ENCODE assay signal across 1 cellular context in the genomic region with DNA sequence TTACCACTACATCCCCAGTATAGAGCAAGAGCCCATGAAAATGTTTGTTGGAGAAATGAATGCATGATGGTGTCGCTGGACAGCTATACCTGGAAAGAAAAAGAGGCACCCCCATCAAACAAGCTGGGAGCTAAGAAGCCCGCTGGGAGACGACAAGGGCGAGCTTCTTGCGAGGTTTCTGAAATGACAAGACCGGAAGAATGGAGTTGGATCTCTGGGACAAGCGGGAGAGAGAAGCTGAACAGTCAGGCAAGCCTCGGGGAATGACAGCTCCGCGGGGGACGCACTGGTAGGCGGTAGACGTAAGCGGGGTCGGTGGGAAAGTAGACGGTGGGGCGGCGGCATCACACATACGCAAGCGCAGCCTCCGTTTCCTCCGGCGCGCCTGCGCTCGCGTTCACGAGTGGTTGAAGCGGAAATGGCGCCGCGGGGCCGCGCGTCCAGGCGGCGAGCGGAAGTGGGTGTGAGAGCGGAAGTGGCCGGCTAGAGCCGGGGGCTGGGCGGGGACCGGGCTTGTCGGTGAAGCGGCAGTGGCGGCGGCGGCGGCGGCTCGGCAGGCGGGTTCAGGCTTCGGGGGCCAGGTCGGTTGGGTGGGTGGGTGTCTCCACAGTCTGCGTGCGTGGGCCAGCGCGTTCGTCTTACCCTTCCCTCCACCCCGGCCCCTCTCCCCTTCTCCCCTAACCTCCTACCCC.
TF ChIP-seq lines count a peak whose summit lies in the region.

TSS of gene ARPC2 (plus strand) at position 516 of the 692 bp plus-strand sequence. CDS start 282 bp downstream, outside the sequence.

TF ChIP-seq in HepG2, 621 proteins besides CTCF, POLR2A, EP300 and RAD21 (continued from another document and continues in another):
- TF ChIP-seq, protein P1, sequence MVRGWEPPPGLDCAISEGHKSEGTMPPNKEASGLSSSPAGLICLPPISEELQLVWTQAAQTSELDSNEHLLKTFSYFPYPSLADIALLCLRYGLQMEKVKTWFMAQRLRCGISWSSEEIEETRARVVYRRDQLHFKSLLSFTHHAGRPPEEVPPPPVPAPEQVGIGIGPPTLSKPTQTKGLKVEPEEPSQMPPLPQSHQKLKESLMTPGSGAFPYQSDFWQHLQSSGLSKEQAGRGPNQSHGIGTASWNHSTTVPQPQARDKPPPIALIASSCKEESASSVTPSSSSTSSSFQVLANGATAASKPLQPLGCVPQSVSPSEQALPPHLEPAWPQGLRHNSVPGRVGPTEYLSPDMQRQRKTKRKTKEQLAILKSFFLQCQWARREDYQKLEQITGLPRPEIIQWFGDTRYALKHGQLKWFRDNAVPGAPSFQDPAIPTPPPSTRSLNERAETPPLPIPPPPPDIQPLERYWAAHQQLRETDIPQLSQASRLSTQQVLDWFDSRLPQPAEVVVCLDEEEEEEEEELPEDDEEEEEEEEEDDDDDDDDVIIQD (CRISPR knock-in tag; IDR thresholded peaks at IDR 0.05; ENCODE audit: low read depth): 0 out of 2 replicates have a peak, but pooled peaks have one; percentile 69
- TF ChIP-seq STAT5B (CRISPR knock-in tag; IDR thresholded peaks at IDR 0.05) (no peak; the same call in 1 of the 2 replicates), BHLHE40 (IDR thresholded peaks at IDR 0.05; ENCODE audit: low read length) (peak; percentile 22; the same call in 1 of the 2 replicates), ZNF12 (CRISPR knock-in tag; IDR thresholded peaks at IDR 0.05) (peak; percentile 50; the same call in 1 of the 2 replicates), ELF1 (CRISPR knock-in tag; IDR thresholded peaks at IDR 0.05) (peak; percentile 96), KLF9 (CRISPR knock-in tag; IDR thresholded peaks at IDR 0.05; ENCODE audit: low read depth) (0 out of 2 replicates have a peak, but pooled peaks have one; percentile 66), SKI (IDR thresholded peaks at IDR 0.05; ENCODE audit: partially characterized antibody) (peak; percentile 89), ZNF121 (CRISPR knock-in tag; IDR thresholded peaks at IDR 0.05) (no peak), ZNF891 (CRISPR knock-in tag; IDR thresholded peaks at IDR 0.05) (peak; percentile 59; the same call in 1 of the 2 replicates), RORA (CRISPR knock-in tag; IDR thresholded peaks at IDR 0.05) (no peak), ATF7-NPFF (CRISPR knock-in tag; IDR thresholded peaks at IDR 0.05; ENCODE audit: low read depth) (peak; percentile 47; the same call in 1 of the 2 replicates), ZNF589 (CRISPR knock-in tag; conservative IDR thresholded peaks at IDR 0.05) (peak; percentile 83), ETS1 (CRISPR knock-in tag; IDR thresholded peaks at IDR 0.05) (0 out of 2 replicates have a peak, but pooled peaks have one; percentile 51), HNRNPLL (IDR thresholded peaks at IDR 0.05; ENCODE audit: low read depth, low read length, poor library complexity, severe bottlenecking) (peak; percentile 99), KLF16 (CRISPR knock-in tag; IDR thresholded peaks at IDR 0.05) (peak in 1 of 2 experiments; percentile 90; a peak in 2 of 4 replicates), ZNF274 (CRISPR knock-in tag; IDR thresholded peaks at IDR 0.05) (no peak), FOXK1 (CRISPR knock-in tag; IDR thresholded peaks at IDR 0.05; ENCODE audit: borderline replicate concordance, low read depth) (peak; percentile 48), RXRA (CRISPR knock-in tag; IDR thresholded peaks at IDR 0.05) (peak; percentile 59), KMT2B (CRISPR knock-in tag; IDR thresholded peaks at IDR 0.05) (peak; percentile 91), ZNF709 (CRISPR knock-in tag; IDR thresholded peaks at IDR 0.05) (0 out of 2 replicates have a peak, but pooled peaks have one; percentile 26), DBP (CRISPR knock-in tag; IDR thresholded peaks at IDR 0.05; ENCODE audit: not compliant biosample characterization) (peak; percentile 83), LCORL (IDR thresholded peaks at IDR 0.05) (no peak), LCORL (CRISPR knock-in tag; IDR thresholded peaks at IDR 0.05) (peak; percentile 59), PTBP1 (IDR thresholded peaks at IDR 0.05; ENCODE audit: low read depth, low read length, poor library complexity, severe bottlenecking) (no peak), ZNF446 (CRISPR knock-in tag; IDR thresholded peaks at IDR 0.05) (no peak; the same call in 1 of the 2 replicates), RERE (CRISPR knock-in tag; IDR thresholded peaks at IDR 0.05; ENCODE audit: low read depth) (no peak; the same call in 1 of the 2 replicates), STAG1 (CRISPR knock-in tag; IDR thresholded peaks at IDR 0.05) (no peak), POLR2G (IDR thresholded peaks at IDR 0.05; ENCODE audit: low read depth, low read length) (peak; percentile 87), THRA (CRISPR knock-in tag; IDR thresholded peaks at IDR 0.05; ENCODE audit: borderline replicate concordance) (0 out of 2 replicates have a peak, but pooled peaks have one; percentile 15), ZBTB3 (CRISPR knock-in tag; IDR thresholded peaks at IDR 0.05; ENCODE audit: borderline replicate concordance, low read depth) (no peak)
- TF ChIP-seq, protein P2, sequence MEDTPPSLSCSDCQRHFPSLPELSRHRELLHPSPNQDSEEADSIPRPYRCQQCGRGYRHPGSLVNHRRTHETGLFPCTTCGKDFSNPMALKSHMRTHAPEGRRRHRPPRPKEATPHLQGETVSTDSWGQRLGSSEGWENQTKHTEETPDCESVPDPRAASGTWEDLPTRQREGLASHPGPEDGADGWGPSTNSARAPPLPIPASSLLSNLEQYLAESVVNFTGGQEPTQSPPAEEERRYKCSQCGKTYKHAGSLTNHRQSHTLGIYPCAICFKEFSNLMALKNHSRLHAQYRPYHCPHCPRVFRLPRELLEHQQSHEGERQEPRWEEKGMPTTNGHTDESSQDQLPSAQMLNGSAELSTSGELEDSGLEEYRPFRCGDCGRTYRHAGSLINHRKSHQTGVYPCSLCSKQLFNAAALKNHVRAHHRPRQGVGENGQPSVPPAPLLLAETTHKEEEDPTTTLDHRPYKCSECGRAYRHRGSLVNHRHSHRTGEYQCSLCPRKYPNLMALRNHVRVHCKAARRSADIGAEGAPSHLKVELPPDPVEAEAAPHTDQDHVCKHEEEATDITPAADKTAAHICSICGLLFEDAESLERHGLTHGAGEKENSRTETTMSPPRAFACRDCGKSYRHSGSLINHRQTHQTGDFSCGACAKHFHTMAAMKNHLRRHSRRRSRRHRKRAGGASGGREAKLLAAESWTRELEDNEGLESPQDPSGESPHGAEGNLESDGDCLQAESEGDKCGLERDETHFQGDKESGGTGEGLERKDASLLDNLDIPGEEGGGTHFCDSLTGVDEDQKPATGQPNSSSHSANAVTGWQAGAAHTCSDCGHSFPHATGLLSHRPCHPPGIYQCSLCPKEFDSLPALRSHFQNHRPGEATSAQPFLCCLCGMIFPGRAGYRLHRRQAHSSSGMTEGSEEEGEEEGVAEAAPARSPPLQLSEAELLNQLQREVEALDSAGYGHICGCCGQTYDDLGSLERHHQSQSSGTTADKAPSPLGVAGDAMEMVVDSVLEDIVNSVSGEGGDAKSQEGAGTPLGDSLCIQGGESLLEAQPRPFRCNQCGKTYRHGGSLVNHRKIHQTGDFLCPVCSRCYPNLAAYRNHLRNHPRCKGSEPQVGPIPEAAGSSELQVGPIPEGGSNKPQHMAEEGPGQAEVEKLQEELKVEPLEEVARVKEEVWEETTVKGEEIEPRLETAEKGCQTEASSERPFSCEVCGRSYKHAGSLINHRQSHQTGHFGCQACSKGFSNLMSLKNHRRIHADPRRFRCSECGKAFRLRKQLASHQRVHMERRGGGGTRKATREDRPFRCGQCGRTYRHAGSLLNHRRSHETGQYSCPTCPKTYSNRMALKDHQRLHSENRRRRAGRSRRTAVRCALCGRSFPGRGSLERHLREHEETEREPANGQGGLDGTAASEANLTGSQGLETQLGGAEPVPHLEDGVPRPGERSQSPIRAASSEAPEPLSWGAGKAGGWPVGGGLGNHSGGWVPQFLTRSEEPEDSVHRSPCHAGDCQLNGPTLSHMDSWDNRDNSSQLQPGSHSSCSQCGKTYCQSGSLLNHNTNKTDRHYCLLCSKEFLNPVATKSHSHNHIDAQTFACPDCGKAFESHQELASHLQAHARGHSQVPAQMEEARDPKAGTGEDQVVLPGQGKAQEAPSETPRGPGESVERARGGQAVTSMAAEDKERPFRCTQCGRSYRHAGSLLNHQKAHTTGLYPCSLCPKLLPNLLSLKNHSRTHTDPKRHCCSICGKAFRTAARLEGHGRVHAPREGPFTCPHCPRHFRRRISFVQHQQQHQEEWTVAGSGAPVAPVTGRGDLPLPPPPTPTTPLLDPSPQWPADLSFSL (CRISPR knock-in tag; IDR thresholded peaks at IDR 0.05): no peak
- TF ChIP-seq, protein P3, sequence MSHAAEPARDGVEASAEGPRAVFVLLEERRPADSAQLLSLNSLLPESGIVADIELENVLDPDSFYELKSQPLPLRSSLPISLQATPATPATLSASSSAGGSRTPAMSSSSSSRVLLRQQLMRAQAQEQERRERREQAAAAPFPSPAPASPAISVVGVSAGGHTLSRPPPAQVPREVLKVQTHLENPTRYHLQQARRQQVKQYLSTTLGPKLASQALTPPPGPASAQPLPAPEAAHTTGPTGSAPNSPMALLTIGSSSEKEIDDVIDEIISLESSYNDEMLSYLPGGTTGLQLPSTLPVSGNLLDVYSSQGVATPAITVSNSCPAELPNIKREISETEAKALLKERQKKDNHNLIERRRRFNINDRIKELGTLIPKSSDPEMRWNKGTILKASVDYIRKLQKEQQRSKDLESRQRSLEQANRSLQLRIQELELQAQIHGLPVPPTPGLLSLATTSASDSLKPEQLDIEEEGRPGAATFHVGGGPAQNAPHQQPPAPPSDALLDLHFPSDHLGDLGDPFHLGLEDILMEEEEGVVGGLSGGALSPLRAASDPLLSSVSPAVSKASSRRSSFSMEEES (CRISPR knock-in tag; IDR thresholded peaks at IDR 0.05): peak; percentile 52
- TF ChIP-seq, protein P4, sequence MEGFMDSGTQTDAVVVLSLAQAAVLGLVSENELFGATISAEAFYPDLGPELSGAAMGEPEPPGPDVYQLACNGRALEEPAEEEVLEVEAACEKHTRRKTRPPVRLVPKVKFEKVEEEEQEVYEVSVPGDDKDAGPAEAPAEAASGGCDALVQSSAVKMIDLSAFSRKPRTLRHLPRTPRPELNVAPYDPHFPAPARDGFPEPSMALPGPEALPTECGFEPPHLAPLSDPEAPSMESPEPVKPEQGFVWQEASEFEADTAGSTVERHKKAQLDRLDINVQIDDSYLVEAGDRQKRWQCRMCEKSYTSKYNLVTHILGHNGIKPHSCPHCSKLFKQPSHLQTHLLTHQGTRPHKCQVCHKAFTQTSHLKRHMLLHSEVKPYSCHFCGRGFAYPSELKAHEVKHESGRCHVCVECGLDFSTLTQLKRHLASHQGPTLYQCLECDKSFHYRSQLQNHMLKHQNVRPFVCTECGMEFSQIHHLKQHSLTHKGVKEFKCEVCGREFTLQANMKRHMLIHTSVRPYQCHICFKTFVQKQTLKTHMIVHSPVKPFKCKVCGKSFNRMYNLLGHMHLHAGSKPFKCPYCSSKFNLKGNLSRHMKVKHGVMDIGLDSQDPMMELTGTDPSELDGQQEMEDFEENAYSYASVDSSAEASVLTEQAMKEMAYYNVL (CRISPR knock-in tag; IDR thresholded peaks at IDR 0.05; ENCODE audit: borderline replicate concordance): peak; percentile 49; the same call in 1 of the 2 replicates
